Comparison of ENCODE assay signal across 2 cellular contexts in the genomic region with DNA sequence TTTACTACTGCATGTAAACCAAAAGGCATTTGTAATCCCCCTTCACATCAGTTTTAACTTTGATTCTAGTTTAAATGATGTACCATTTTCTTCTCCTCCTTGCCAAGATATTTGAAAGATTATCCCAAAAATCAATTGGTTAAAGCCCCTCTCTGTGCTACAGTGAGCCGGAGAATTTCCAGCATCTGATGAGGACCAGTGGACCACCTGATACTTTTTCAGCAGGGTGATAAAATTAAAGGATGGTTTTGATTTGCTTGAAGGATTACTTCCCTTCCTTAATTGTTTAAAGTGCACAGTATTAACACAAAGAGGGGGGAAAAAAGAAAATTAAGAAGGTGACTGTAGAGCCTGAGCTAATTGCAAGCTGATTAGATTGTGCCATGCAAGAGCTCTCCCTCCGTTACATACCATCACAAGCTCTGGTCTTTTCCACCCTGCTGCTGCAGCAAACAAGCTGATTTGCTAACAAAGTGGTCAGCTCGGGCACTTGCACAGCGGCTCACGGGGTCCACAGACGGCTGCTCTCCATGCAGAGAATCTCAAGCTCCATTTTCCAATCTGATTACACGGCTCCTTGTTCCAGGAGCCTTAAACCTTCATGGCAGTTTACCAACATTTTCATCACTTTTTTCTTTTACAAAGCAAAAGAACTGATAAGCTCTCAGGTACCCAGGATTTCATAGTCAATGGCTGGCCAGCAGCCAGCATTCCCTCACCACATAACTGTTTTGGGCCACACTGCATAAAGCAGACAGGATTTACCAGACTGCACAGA.
TF ChIP-seq lines count a peak whose summit lies in the region.

No MANE protein-coding gene starts in this region.

TF ChIP-seq in HCT116, 20 proteins besides CTCF, POLR2A, EP300 and RAD21 (continued from another document):
- peak; percentile 39; the same call in 1 of the 2 replicates for TF ChIP-seq EZH2phosphoT487 (IDR thresholded peaks at IDR 0.05; ENCODE audit: borderline replicate concordance)

TF ChIP-seq in SK-N-SH, 30 proteins besides CTCF, POLR2A, EP300 and RAD21 (continued from another document):
- TF ChIP-seq RCOR1 (IDR thresholded peaks at IDR 0.05; ENCODE audit: low read length) (no peak), NRF1 (IDR thresholded peaks at IDR 0.05; ENCODE audit: low read depth, low read length) (no peak), FOXJ3 (CRISPR knock-in tag; IDR thresholded peaks at IDR 0.05) (0 out of 2 replicates have a peak, but pooled peaks have one; percentile 19), NFIC (IDR thresholded peaks at IDR 0.05; ENCODE audit: borderline replicate concordance) (peak; percentile 41; the same call in 1 of the 2 replicates)
